ENCODE assay signal across 1 cellular context in the genomic region with DNA sequence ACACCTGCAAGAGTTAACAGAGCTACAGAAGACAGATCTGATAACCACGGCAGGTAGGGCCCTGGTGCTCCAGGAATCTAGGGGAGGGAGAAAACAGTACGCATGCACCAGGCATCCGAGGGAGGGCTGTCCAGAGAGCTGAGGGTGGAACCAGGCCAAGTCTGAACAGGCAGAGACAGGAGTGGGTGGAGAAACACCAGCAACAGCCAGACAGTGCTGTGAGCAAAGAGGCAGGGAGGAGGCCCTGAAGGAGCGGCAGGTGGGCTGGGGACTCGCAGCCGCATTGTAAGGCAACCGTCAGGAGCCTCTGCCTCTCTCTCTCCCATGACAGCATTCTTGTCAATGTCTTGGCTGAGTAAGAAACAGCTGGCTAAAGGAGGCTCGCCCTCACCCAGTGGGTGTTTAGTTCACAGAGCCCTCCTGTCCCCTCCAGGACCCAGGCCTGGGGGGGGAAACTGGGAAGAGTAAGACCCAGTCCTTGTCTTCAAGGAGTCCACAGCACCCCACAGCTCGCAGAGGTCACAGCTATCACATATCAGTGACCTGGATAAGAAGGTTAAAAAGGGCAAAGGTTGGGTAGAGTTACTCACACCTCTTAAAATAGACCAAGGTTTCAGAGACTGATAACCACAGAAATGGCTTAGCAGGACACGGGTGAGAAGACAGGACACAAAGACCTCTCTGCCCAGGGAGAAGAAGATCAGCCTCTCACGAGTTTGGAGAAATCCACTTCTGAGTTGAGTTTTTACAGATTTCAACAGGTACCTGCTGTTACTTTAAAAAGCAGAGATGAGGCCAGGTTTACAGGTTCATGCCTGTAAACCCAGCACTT.
A peak's percentile ranks its signal among the peaks of the same experiment; 100 is the strongest.
TF ChIP-seq lines count a peak whose summit lies in the region.

No MANE protein-coding gene starts in this region.

TF ChIP-seq in HEK293, 187 proteins besides CTCF, POLR2A, EP300 and RAD21 (continued from another document and continues in another):
- TF ChIP-seq, protein P1, sequence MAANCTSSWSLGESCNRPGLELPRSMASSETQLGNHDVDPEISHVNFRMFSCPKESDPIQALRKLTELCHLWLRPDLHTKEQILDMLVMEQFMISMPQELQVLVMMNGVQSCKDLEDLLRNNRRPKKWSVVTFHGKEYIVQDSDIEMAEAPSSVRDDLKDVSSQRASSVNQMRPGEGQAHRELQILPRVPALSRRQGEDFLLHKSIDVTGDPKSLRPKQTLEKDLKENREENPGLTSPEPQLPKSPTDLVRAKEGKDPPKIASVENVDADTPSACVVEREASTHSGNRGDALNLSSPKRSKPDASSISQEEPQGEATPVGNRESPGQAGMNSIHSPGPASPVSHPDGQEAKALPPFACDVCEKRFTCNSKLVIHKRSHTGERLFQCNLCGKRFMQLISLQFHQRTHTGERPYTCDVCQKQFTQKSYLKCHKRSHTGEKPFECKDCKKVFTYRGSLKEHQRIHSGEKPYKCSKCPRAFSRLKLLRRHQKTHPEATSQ (tag by site-specific recombination; IDR thresholded peaks at IDR 0.05), result no peak
- TF ChIP-seq, protein P2, sequence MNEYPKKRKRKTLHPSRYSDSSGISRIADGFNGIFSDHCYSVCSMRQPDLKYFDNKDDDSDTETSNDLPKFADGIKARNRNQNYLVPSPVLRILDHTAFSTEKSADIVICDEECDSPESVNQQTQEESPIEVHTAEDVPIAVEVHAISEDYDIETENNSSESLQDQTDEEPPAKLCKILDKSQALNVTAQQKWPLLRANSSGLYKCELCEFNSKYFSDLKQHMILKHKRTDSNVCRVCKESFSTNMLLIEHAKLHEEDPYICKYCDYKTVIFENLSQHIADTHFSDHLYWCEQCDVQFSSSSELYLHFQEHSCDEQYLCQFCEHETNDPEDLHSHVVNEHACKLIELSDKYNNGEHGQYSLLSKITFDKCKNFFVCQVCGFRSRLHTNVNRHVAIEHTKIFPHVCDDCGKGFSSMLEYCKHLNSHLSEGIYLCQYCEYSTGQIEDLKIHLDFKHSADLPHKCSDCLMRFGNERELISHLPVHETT (tag by site-specific recombination; IDR thresholded peaks at IDR 0.05), result no peak
- TF ChIP-seq KLF10 (tag by site-specific recombination; IDR thresholded peaks at IDR 0.05), result peak; percentile 48; the same call in 1 of the 2 replicates
- no peak for TF ChIP-seq FEZF1 (tag by site-specific recombination; IDR thresholded peaks at IDR 0.05)
- no peak for TF ChIP-seq GLIS2 (tag by site-specific recombination; IDR thresholded peaks at IDR 0.05)
- TF ChIP-seq KLF9 (tag by site-specific recombination; IDR thresholded peaks at IDR 0.05; ENCODE audit: low read depth), result no peak
- no peak for TF ChIP-seq ZNF248 (tag by site-specific recombination; IDR thresholded peaks at IDR 0.05)
- no peak for TF ChIP-seq ZNF776 (tag by site-specific recombination; IDR thresholded peaks at IDR 0.05; ENCODE audit: borderline replicate concordance)
- TF ChIP-seq ZNF558 (tag by site-specific recombination; IDR thresholded peaks at IDR 0.05), result no peak
- 0 out of 2 replicates have a peak, but pooled peaks have one; percentile 21 for TF ChIP-seq ZNF335 (tag by site-specific recombination; conservative IDR thresholded peaks at IDR 0.05)
- no peak for TF ChIP-seq ZNF423 (tag by site-specific recombination; IDR thresholded peaks at IDR 0.05)
- no peak for TF ChIP-seq HOXA7 (CRISPR knock-in tag; IDR thresholded peaks at IDR 0.05; ENCODE audit: borderline replicate concordance)
- TF ChIP-seq ZNF433 (tag by site-specific recombination; IDR thresholded peaks at IDR 0.05; ENCODE audit: low read depth), result no peak
- TF ChIP-seq, protein P3, sequence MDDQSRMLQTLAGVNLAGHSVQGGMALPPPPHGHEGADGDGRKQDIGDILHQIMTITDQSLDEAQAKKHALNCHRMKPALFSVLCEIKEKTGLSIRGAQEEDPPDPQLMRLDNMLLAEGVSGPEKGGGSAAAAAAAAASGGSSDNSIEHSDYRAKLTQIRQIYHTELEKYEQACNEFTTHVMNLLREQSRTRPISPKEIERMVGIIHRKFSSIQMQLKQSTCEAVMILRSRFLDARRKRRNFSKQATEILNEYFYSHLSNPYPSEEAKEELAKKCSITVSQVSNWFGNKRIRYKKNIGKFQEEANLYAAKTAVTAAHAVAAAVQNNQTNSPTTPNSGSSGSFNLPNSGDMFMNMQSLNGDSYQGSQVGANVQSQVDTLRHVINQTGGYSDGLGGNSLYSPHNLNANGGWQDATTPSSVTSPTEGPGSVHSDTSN (CRISPR knock-in tag; IDR thresholded peaks at IDR 0.05), result no peak
- TF ChIP-seq ZNF133 (tag by site-specific recombination; IDR thresholded peaks at IDR 0.05), result no peak
- TF ChIP-seq, protein P4, sequence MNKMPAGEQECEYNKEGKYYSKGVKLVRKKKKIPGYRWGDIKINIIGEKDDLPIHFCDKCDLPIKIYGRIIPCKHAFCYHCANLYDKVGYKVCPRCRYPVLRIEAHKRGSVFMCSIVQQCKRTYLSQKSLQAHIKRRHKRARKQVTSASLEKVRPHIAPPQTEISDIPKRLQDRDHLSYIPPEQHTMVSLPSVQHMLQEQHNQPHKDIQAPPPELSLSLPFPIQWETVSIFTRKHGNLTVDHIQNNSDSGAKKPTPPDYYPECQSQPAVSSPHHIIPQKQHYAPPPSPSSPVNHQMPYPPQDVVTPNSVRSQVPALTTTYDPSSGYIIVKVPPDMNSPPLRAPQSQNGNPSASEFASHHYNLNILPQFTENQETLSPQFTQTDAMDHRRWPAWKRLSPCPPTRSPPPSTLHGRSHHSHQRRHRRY (tag by site-specific recombination; IDR thresholded peaks at IDR 0.05), result no peak
- TF ChIP-seq, protein P5, sequence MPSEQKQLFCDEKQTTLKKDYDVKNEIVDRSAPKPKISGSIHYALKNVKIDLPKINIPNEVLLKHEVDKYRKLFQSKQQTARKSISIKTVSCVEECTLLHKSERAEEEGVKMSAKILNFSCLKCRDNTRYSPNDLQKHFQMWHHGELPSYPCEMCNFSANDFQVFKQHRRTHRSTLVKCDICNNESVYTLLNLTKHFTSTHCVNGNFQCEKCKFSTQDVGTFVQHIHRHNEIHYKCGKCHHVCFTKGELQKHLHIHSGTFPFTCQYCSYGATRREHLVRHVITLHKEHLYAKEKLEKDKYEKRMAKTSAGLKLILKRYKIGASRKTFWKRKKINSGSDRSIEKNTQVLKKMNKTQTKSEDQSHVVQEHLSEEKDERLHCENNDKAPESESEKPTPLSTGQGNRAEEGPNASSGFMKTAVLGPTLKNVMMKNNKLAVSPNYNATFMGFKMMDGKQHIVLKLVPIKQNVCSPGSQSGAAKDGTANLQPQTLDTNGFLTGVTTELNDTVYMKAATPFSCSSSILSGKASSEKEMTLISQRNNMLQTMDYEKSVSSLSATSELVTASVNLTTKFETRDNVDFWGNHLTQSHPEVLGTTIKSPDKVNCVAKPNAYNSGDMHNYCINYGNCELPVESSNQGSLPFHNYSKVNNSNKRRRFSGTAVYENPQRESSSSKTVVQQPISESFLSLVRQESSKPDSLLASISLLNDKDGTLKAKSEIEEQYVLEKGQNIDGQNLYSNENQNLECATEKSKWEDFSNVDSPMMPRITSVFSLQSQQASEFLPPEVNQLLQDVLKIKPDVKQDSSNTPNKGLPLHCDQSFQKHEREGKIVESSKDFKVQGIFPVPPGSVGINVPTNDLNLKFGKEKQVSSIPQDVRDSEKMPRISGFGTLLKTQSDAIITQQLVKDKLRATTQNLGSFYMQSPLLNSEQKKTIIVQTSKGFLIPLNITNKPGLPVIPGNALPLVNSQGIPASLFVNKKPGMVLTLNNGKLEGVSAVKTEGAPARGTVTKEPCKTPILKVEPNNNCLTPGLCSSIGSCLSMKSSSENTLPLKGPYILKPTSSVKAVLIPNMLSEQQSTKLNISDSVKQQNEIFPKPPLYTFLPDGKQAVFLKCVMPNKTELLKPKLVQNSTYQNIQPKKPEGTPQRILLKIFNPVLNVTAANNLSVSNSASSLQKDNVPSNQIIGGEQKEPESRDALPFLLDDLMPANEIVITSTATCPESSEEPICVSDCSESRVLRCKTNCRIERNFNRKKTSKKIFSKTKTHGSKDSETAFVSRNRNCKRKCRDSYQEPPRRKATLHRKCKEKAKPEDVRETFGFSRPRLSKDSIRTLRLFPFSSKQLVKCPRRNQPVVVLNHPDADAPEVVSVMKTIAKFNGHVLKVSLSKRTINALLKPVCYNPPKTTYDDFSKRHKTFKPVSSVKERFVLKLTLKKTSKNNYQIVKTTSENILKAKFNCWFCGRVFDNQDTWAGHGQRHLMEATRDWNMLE (tag by site-specific recombination; conservative IDR thresholded peaks at IDR 0.05; ENCODE audit: low read depth), result no peak
- no peak for TF ChIP-seq ZNF473 (tag by site-specific recombination; IDR thresholded peaks at IDR 0.05)
- no peak for TF ChIP-seq ZNF654 (tag by site-specific recombination; IDR thresholded peaks at IDR 0.05; ENCODE audit: low read depth)
- TF ChIP-seq, protein P6, sequence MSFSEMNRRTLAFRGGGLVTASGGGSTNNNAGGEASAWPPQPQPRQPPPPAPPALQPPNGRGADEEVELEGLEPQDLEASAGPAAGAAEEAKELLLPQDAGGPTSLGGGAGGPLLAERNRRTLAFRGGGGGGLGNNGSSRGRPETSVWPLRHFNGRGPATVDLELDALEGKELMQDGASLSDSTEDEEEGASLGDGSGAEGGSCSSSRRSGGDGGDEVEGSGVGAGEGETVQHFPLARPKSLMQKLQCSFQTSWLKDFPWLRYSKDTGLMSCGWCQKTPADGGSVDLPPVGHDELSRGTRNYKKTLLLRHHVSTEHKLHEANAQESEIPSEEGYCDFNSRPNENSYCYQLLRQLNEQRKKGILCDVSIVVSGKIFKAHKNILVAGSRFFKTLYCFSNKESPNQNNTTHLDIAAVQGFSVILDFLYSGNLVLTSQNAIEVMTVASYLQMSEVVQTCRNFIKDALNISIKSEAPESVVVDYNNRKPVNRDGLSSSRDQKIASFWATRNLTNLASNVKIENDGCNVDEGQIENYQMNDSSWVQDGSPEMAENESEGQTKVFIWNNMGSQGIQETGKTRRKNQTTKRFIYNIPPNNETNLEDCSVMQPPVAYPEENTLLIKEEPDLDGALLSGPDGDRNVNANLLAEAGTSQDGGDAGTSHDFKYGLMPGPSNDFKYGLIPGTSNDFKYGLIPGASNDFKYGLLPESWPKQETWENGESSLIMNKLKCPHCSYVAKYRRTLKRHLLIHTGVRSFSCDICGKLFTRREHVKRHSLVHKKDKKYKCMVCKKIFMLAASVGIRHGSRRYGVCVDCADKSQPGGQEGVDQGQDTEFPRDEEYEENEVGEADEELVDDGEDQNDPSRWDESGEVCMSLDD (tag by site-specific recombination; IDR thresholded peaks at IDR 0.05), result no peak
- TF ChIP-seq, protein P7, sequence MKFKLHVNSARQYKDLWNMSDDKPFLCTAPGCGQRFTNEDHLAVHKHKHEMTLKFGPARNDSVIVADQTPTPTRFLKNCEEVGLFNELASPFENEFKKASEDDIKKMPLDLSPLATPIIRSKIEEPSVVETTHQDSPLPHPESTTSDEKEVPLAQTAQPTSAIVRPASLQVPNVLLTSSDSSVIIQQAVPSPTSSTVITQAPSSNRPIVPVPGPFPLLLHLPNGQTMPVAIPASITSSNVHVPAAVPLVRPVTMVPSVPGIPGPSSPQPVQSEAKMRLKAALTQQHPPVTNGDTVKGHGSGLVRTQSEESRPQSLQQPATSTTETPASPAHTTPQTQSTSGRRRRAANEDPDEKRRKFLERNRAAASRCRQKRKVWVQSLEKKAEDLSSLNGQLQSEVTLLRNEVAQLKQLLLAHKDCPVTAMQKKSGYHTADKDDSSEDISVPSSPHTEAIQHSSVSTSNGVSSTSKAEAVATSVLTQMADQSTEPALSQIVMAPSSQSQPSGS (tag by site-specific recombination; IDR thresholded peaks at IDR 0.05; ENCODE audit: low read depth), result no peak
- TF ChIP-seq BCL11B (tag by site-specific recombination; IDR thresholded peaks at IDR 0.05; ENCODE audit: low read depth), result no peak
- TF ChIP-seq ZNF112 (tag by site-specific recombination; IDR thresholded peaks at IDR 0.05), result no peak
- TF ChIP-seq, protein P8, sequence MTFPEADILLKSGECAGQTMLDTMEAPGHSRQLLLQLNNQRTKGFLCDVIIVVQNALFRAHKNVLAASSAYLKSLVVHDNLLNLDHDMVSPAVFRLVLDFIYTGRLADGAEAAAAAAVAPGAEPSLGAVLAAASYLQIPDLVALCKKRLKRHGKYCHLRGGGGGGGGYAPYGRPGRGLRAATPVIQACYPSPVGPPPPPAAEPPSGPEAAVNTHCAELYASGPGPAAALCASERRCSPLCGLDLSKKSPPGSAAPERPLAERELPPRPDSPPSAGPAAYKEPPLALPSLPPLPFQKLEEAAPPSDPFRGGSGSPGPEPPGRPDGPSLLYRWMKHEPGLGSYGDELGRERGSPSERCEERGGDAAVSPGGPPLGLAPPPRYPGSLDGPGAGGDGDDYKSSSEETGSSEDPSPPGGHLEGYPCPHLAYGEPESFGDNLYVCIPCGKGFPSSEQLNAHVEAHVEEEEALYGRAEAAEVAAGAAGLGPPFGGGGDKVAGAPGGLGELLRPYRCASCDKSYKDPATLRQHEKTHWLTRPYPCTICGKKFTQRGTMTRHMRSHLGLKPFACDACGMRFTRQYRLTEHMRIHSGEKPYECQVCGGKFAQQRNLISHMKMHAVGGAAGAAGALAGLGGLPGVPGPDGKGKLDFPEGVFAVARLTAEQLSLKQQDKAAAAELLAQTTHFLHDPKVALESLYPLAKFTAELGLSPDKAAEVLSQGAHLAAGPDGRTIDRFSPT (tag by site-specific recombination; IDR thresholded peaks at IDR 0.05), result no peak
- TF ChIP-seq, protein P9, sequence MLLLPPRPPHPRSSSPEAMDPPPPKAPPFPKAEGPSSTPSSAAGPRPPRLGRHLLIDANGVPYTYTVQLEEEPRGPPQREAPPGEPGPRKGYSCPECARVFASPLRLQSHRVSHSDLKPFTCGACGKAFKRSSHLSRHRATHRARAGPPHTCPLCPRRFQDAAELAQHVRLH (tag by site-specific recombination; IDR thresholded peaks at IDR 0.05), result no peak
- no peak for TF ChIP-seq ZEB2 (tag by site-specific recombination; IDR thresholded peaks at IDR 0.05)
- TF ChIP-seq ZNF510 (tag by site-specific recombination; IDR thresholded peaks at IDR 0.05; ENCODE audit: insufficient replicate concordance), result no peak
- TF ChIP-seq MZF1 (tag by site-specific recombination; IDR thresholded peaks at IDR 0.05; ENCODE audit: borderline replicate concordance), result no peak
- TF ChIP-seq ZNF24 (tag by site-specific recombination; IDR thresholded peaks at IDR 0.05), result no peak
- peak; percentile 24; the same call in 1 of the 2 replicates for TF ChIP-seq SP3 (tag by site-specific recombination; IDR thresholded peaks at IDR 0.05)
- TF ChIP-seq MYNN (tag by site-specific recombination; IDR thresholded peaks at IDR 0.05; ENCODE audit: borderline replicate concordance), result no peak
- TF ChIP-seq ZBTB20 (tag by site-specific recombination; IDR thresholded peaks at IDR 0.05), result no peak
- no peak for TF ChIP-seq ZNF23 (tag by site-specific recombination; IDR thresholded peaks at IDR 0.05; ENCODE audit: borderline replicate concordance)
- TF ChIP-seq, protein P10, sequence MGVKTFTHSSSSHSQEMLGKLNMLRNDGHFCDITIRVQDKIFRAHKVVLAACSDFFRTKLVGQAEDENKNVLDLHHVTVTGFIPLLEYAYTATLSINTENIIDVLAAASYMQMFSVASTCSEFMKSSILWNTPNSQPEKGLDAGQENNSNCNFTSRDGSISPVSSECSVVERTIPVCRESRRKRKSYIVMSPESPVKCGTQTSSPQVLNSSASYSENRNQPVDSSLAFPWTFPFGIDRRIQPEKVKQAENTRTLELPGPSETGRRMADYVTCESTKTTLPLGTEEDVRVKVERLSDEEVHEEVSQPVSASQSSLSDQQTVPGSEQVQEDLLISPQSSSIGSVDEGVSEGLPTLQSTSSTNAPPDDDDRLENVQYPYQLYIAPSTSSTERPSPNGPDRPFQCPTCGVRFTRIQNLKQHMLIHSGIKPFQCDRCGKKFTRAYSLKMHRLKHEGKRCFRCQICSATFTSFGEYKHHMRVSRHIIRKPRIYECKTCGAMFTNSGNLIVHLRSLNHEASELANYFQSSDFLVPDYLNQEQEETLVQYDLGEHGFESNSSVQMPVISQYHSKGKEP (tag by site-specific recombination; IDR thresholded peaks at IDR 0.05), result no peak
- peak; percentile 58 for TF ChIP-seq SCRT2 (tag by site-specific recombination; IDR thresholded peaks at IDR 0.05)
